ENCODE assay signal across 9 cellular contexts in genomic region chr7:129163875-129164544, GRCh38. TPM values are rescaled to one million over a fixed set of nuclear protein-coding genes. Genes with fewer than 3 reads are reported as not detected.
A peak's percentile ranks its signal among the peaks of the same experiment; 100 is the strongest.
DNase-seq lines count a peak whose midpoint lies in the region; ATAC-seq, FAIRE-seq and TF ChIP-seq lines count a peak whose summit lies in the region.
"Had no signal": no experiment of that assay in that cellular context is flagged by ENCODE, and none has a peak within 500 bp of the region (broad histone marks: within the 10 kb centered on the region; RNA-seq: fewer than 3 reads in every experiment).

No MANE protein-coding gene starts in this region.

- ATAC-seq in esophagus mucosa, result peak; percentile 44
- no peak for ATAC-seq in GM19328 (IDR thresholded peaks at IDR 0.05; ENCODE audit: unreplicated experiment)
- ATAC-seq in HG03196 (IDR thresholded peaks at IDR 0.05; ENCODE audit: unreplicated experiment), result no peak

- TF ChIP-seq CTCF in RWPE1 (conservative IDR thresholded peaks at IDR 0.05; ENCODE audit: low read depth), result peak; percentile 94

- POLR2A ChIA-PET in RWPE1 (lab: Yijun Ruan, JAX; ENCODE audit: low non-redundant PET), result no interaction called here

- CTCF ChIA-PET in RWPE1 (lab: Yijun Ruan, JAX), result interaction anchor here (0.5 to 1.2 kb wide), 14 partner anchors 8 to 557 kb away, joined by 3 to 18 read pairs (median 3); no protein-coding TSS in a partner anchor

- no peak for FAIRE-seq in HTR-8/SVneo (lab: Jason Lieb, UNC)

- DNase-seq in D341Med (ENCODE audit: low spot score) (peak; percentile 52), HTR-8/SVneo (ENCODE audit: insufficient read length, low spot score) (peak; percentile 48), RWPE1 (ENCODE audit: low spot score) (peak; percentile 26), pons (ENCODE audit: low spot score) (peak; percentile 46), GDM1 (lab: John Stamatoyannopoulos, UW) (no peak)

- H3K27ac ChIP-seq in RWPE1, result no peak overlapping the region

RNA-seq across cellular contexts. Expression of gene TSPAN33, which starts 19.5 kb away (rescaled TPM):
- 1.6 TPM for total RNA-seq in esophagus mucosa

RNA-seq across cellular contexts. Expression of gene SMO, which starts 24.4 kb away (rescaled TPM):
- total RNA-seq in esophagus mucosa, result 7.1 TPM
- total RNA-seq: T-helper 1 cell treated with Interleukin-12 subunit alpha and Interleukin-12 subunit beta and Interleukin-4 antibody, amounts not matched to agents 30 ng/mL and 1 ng/mL, for 36 hours had no signal
